In genomic region chr4:89901808-89902431, GRCh38 we compare ENCODE assay signal across 8 cellular contexts.
DNase-seq lines count a peak whose midpoint lies in the region; ATAC-seq lines count a peak whose summit lies in the region.

No MANE protein-coding gene starts in this region.

- DNase-seq in COR-L47 (lab: John Stamatoyannopoulos, UW) = peak; percentile 52
- peak; percentile 60 for DNase-seq in NCI-H510A treated with DMSO at 0.1 percent for 48 hours (lab: John Stamatoyannopoulos, UW)
- peak; percentile 18 to 24 for DNase-seq in activated CD4-positive, alpha-beta T cell treated with anti-CD3 and anti-CD28 coated beads for 24 hours (ENCODE audit: low read depth in 2 of 2)
- peak; percentile 81 for DNase-seq in cerebellar cortex (ENCODE audit: low spot score)
- peak; percentile 65 for DNase-seq in islet precursor cell
- DNase-seq in stimulated activated CD4-positive, alpha-beta T cell treated with anti-CD3 and anti-CD28 coated beads, Interleukin-1b, Interleukin-23, amount 100 ng/mL, for 24 hours (ENCODE audit: low read depth in 4 of 4, low spot score in 1 of 4) = peak in 3 of 4 experiments; percentile 15 to 30 (median 24)

- ATAC-seq in GM21360 (IDR thresholded peaks at IDR 0.05; ENCODE audit: unreplicated experiment) = peak; percentile 77
- peak; percentile 42 for ATAC-seq in HG03469 (IDR thresholded peaks at IDR 0.05; ENCODE audit: unreplicated experiment)

Comparison
In these comparisons a context has a peak if more than half of its experiments do, and no peak if none do; other contexts are left out.
1. Peak in every context shown above with its lines: DNase-seq and ATAC-seq.
2. DNase-seq: peak in every context shown above with its lines; median percentile 81 in cerebellar cortex; 65 in islet precursor cell; 60 in NCI-H510A treated with DMSO at 0.1 percent for 48 hours; 52 in COR-L47; 24 in stimulated activated CD4-positive, alpha-beta T cell treated with anti-CD3 and anti-CD28 coated beads, Interleukin-1b, Interleukin-23, amount 100 ng/mL, for 24 hours; 21 in activated CD4-positive, alpha-beta T cell treated with anti-CD3 and anti-CD28 coated beads for 24 hours.